16 cellular contexts compared by ENCODE assay signal in genomic region chr7:55494951-55495350, GRCh38.
"Had no signal": no experiment of that assay in that cellular context is flagged by ENCODE, and none has a peak within 500 bp of the region (broad histone marks: within the 10 kb centered on the region; RNA-seq: fewer than 3 reads in every experiment).

No MANE protein-coding gene starts in this region.

- H3K9me3 ChIP-seq: gastroesophageal sphincter, heart right ventricle, right lobe of liver, thyroid gland, uterus had no signal

- ATAC-seq: gastroesophageal sphincter, heart right ventricle, left colon, right lobe of liver had no signal

- H3K9me3 Mint-ChIP-seq: activated CD4-positive, alpha-beta memory T cell treated with anti-CD3 and anti-CD28 coated beads for 36 hours; activated naive CD8-positive, alpha-beta T cell treated with anti-CD3 and anti-CD28 coated beads, Interleukin-2, amount 10 ng/mL, durations not matched to agents 7 days and 5 days; neural progenitor cell had no signal

- H3K36me3 ChIP-seq: neural progenitor cell, uterus had no signal

- H3K27ac ChIP-seq: gastroesophageal sphincter, heart right ventricle, neural progenitor cell, right lobe of liver, SK-N-MC, thyroid gland, uterus had no signal

- DNase-seq: activated CD4-positive, alpha-beta memory T cell treated with anti-CD3 and anti-CD28 coated beads for 36 hours; activated CD4-positive, alpha-beta T cell treated with anti-CD3 and anti-CD28 coated beads for 1 hour; activated naive CD8-positive, alpha-beta T cell treated with anti-CD3 and anti-CD28 coated beads, Interleukin-2, amount 10 ng/mL, durations not matched to agents 7 days and 5 days; cerebellar nuclear complex; effector memory CD4-positive, alpha-beta T cell; heart right ventricle; left colon; midbrain; right lobe of liver; T1000; thyroid gland; uterus had no signal

- H3K27ac Mint-ChIP-seq: activated CD4-positive, alpha-beta memory T cell treated with anti-CD3 and anti-CD28 coated beads for 36 hours; activated naive CD8-positive, alpha-beta T cell treated with anti-CD3 and anti-CD28 coated beads, Interleukin-2, amount 10 ng/mL, durations not matched to agents 7 days and 5 days; neural progenitor cell had no signal

- H3K27me3 ChIP-seq: gastroesophageal sphincter, heart right ventricle, neural progenitor cell, right lobe of liver, thyroid gland, uterus had no signal

- H3K4me1 ChIP-seq: gastroesophageal sphincter, neural progenitor cell, right lobe of liver, thyroid gland, uterus had no signal

- H3K27me3 Mint-ChIP-seq: activated CD4-positive, alpha-beta memory T cell treated with anti-CD3 and anti-CD28 coated beads for 36 hours; activated naive CD8-positive, alpha-beta T cell treated with anti-CD3 and anti-CD28 coated beads, Interleukin-2, amount 10 ng/mL, durations not matched to agents 7 days and 5 days had no signal

- H3K4me3 ChIP-seq: gastroesophageal sphincter, heart right ventricle, lung, neural progenitor cell, right lobe of liver, SK-N-MC, thyroid gland, uterus had no signal

- H3K4me3 Mint-ChIP-seq: activated CD4-positive, alpha-beta memory T cell treated with anti-CD3 and anti-CD28 coated beads for 36 hours; activated naive CD8-positive, alpha-beta T cell treated with anti-CD3 and anti-CD28 coated beads, Interleukin-2, amount 10 ng/mL, durations not matched to agents 7 days and 5 days; neural progenitor cell had no signal

- H3K4me1 Mint-ChIP-seq: neural progenitor cell had no signal
